17 cellular contexts compared by ENCODE assay signal in the genomic region with DNA sequence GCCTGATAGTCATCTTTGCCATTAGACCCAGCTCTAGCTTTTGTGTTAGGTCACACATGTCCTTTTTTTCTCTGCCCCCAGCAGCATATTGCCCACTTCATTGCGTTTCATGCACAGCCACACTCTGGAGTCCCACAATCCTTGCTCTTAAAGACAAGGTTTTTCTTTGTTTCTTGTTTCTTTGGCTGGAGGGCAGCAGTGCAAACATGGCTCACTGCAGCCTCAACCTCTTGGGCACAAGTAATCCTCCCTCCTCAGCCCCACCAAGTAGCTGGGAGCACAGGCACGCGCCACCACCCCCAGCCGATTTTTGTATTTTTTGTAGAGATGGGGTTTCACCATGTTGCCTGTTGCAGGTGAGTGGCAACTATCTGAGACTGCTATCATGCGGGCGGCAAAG. TPM values are rescaled to one million over a fixed set of nuclear protein-coding genes. Genes with fewer than 3 reads are reported as not detected.
DNase-seq lines count a peak whose midpoint lies in the region; ATAC-seq and TF ChIP-seq lines count a peak whose summit lies in the region.
"Had no signal": no experiment of that assay in that cellular context is flagged by ENCODE, and none has a peak within 500 bp of the region (broad histone marks: within the 10 kb centered on the region; RNA-seq: fewer than 3 reads in every experiment).

No MANE protein-coding gene starts in this region.

- H3K27ac ChIP-seq in endodermal cell (ENCODE audit: low read depth, low read length): no peak overlapping the region
- no peak overlapping the region for H3K27ac ChIP-seq in sigmoid colon
- H3K27ac ChIP-seq: BLaER1, C4-2B, GM23248 had no signal

- TF ChIP-seq EP300 in sigmoid colon (IDR thresholded peaks at IDR 0.05): no peak

- H3K36me3 ChIP-seq in endodermal cell (ENCODE audit: control insufficient read depth, insufficient read depth, low read length) (no peaks in the 10 kb centered on the region), sigmoid colon (no peaks in the 10 kb centered on the region)
- H3K36me3 ChIP-seq: BLaER1 had no signal

- H3K4me3 ChIP-seq in endodermal cell (ENCODE audit: low read length) (no peak overlapping the region), sigmoid colon (no peak overlapping the region)
- H3K4me3 ChIP-seq: BLaER1, GM23248 had no signal

- peaks cover 18% of the 10 kb centered on the region for H3K4me1 Mint-ChIP-seq in endodermal cell

- DNase-seq in OCI-M1 (lab: John Stamatoyannopoulos, UW) (peak; percentile 32), endodermal cell (peak; percentile 41), sigmoid colon (peak; percentile 6), HK-2 (ENCODE audit: unreplicated experiment) (no peak)
- DNase-seq in activated CD8-positive, alpha-beta memory T cell treated with anti-CD3 and anti-CD28 coated beads, Interleukin-2, amount 50 U/mL, for 48 hours: no peak
- DNase-seq: Caco-2; CD4-positive, CD25-positive, alpha-beta regulatory T cell; CD8-positive, alpha-beta T cell; DMS153; DND-41; GM23248; H9 had no signal

- no peak overlapping the region for H3K27ac Mint-ChIP-seq in endodermal cell
- H3K27ac Mint-ChIP-seq: B cell; CD8-positive, alpha-beta T cell; H9 had no signal

- no peak for TF ChIP-seq POLR2A in sigmoid colon (IDR thresholded peaks at IDR 0.05)

- peaks cover 51% of the 10 kb centered on the region for H3K27me3 Mint-ChIP-seq in endodermal cell (ENCODE audit: insufficient read depth)

- no peak for ATAC-seq in HG03097 (IDR thresholded peaks at IDR 0.05; ENCODE audit: low FRiP score, unreplicated experiment)
- ATAC-seq: CD8-positive, alpha-beta T cell; HCT116 had no signal

- H3K9me3 ChIP-seq in endodermal cell (ENCODE audit: control insufficient read depth, low read length) (no peaks in the 10 kb centered on the region), sigmoid colon (no peaks in the 10 kb centered on the region)
- H3K9me3 ChIP-seq: Caco-2 had no signal

- TF ChIP-seq CTCF in endodermal cell (conservative IDR thresholded peaks at IDR 0.05) (no peak), sigmoid colon (IDR thresholded peaks at IDR 0.05) (no peak)

- intact Hi-C loops in sigmoid colon (cut with DNase I): no loop called here

- H3K9ac ChIP-seq in endodermal cell (ENCODE audit: extremely low read depth, low read length, poor library complexity, severe bottlenecking): no peak overlapping the region
- H3K9ac ChIP-seq: BLaER1, GM23248 had no signal

- H3K27me3 ChIP-seq in endodermal cell (ENCODE audit: control insufficient read depth, insufficient read depth, low read length, poor library complexity, severe bottlenecking) (peaks cover 21% of the 10 kb centered on the region), sigmoid colon (peaks cover 0 to 32% (median 0%) of the 10 kb centered on the region in 3 donors)

- WGBS in endodermal cell (ENCODE audit: insufficient coverage in 1 of 2, insufficient read length in 1 of 2), 2 experiments: 86 to 95% methylated on average over 3 to 6 of the region's 6 CpGs
- 87 to 94% methylated on average over 6 of the region's 6 CpGs for WGBS in sigmoid colon, 2 donors

- no peaks in the 10 kb centered on the region for H3K9me3 Mint-ChIP-seq in endodermal cell
- H3K9me3 Mint-ChIP-seq: CD8-positive, alpha-beta T cell had no signal

- H3K4me1 ChIP-seq in endodermal cell (ENCODE audit: control insufficient read depth, insufficient read depth, low read length): no peaks in the 10 kb centered on the region
- H3K4me1 ChIP-seq in sigmoid colon: peaks cover 0 to 12% (median 4%) of the 10 kb centered on the region in 4 donors
- H3K4me1 ChIP-seq: BLaER1, Caco-2 had no signal

- no peaks in the 10 kb centered on the region for H3K36me3 Mint-ChIP-seq in endodermal cell (ENCODE audit: low read depth)
- H3K36me3 Mint-ChIP-seq: CD4-positive, CD25-positive, alpha-beta regulatory T cell had no signal

- H3K4me3 Mint-ChIP-seq in endodermal cell: no peak overlapping the region
- H3K4me3 Mint-ChIP-seq: B cell; CD8-positive, alpha-beta T cell; H9 had no signal

RNA-seq across cellular contexts. Expression of a gene that starts 16.9 kb away (rescaled TPM):
- total RNA-seq in endodermal cell: 10 to 100 TPM; 23.2 to 34.1 TPM
- polyA plus RNA-seq in endodermal cell (2013, experiment 1 of 2): 22.2 TPM
- 21.1 TPM for polyA plus RNA-seq in endodermal cell (2013, experiment 2 of 2)
- total RNA-seq in sigmoid colon: 10 to 100 TPM; 10.7 to 16.1 (median 14.0) TPM
- 1 to 10 TPM; 3.6 to 5.1 (median 4.9) TPM for polyA plus RNA-seq in sigmoid colon

Comparison
In these comparisons a context has a peak if more than half of its experiments do, and no peak if none do; other contexts are left out.
1. DNase-seq: peak in OCI-M1 (single experiment), endodermal cell (single experiment) and sigmoid colon (single experiment); none in HK-2 (single experiment) and activated CD8-positive, alpha-beta memory T cell treated with anti-CD3 and anti-CD28 coated beads, Interleukin-2, amount 50 U/mL, for 48 hours (single experiment).